Comparison of ENCODE assay signal across 8 cellular contexts in genomic region chr22:27405672-27406388, GRCh38.
DNase-seq lines count a peak whose midpoint lies in the region; ATAC-seq and TF ChIP-seq lines count a peak whose summit lies in the region.

No MANE protein-coding gene starts in this region.

- DNase-seq in activated T-cell treated with anti-CD3 and anti-CD28 coated beads for 48 hours (ENCODE audit: low read depth) = peak; percentile 40
- no peak for DNase-seq in activated T-cell treated with anti-CD3 and anti-CD28 coated beads, Interleukin-2, amount 50 U/mL, for 1 hour
- DNase-seq in NCI-H748 treated with DMSO at 0.1 percent for 48 hours (lab: John Stamatoyannopoulos, UW) = peak; percentile 3
- DNase-seq in brain microvascular endothelial cell = no peak
- DNase-seq in left lung = peak in 1 of 2 donors; percentile 79
- peak; percentile 49 to 74 for DNase-seq in tibial artery
- DNase-seq in NCI-H1694 treated with DMSO at 0.1 percent for 48 hours (lab: John Stamatoyannopoulos, UW) = no peak
- DNase-seq in NCI-H510A (lab: John Stamatoyannopoulos, UW) = no peak

- peak; percentile 93 for ATAC-seq in left lung

- no peaks in the 10 kb centered on the region for H3K4me1 ChIP-seq in left lung
- H3K4me1 ChIP-seq in tibial artery = no peaks in the 10 kb centered on the region

- no peak overlapping the region for H3K4me3 ChIP-seq in brain microvascular endothelial cell (ENCODE audit: low read depth, low read length)
- H3K4me3 ChIP-seq in left lung = no peak overlapping the region
- H3K4me3 ChIP-seq in tibial artery = no peak overlapping the region

- TF ChIP-seq CTCF in brain microvascular endothelial cell (IDR thresholded peaks at IDR 0.05; ENCODE audit: low read depth, low read length, missing control alignments) (peak; percentile 89), left lung (IDR thresholded peaks at IDR 0.05) (peak; percentile 63 to 64), tibial artery (IDR thresholded peaks at IDR 0.05) (peak; percentile 61 to 79)

- H3K27me3 ChIP-seq in brain microvascular endothelial cell (replicated peaks) (no peaks in the 10 kb centered on the region), left lung (peaks cover 0 to 11% of the 10 kb centered on the region in 2 donors), tibial artery (no peaks in the 10 kb centered on the region)

- intact Hi-C loops in left lung (cut with DNase I) (loop anchor here in 1 of 2 donors (10.0 kb wide), 1 partner anchor 399 kb away; the partner anchor contains the start of gene MN1), tibial artery (cut with DNase I; ENCODE audit: low total_unique reads) (loop anchor here (10.0 kb wide), 3 partner anchors 229 to 599 kb away; partner anchors contain the start of gene MN1)

- peaks cover 0 to 3% of the 10 kb centered on the region in 2 donors for H3K9me3 ChIP-seq in left lung
- peaks cover 0 to 7% (median 0%) of the 10 kb centered on the region in 3 donors for H3K9me3 ChIP-seq in tibial artery

- in situ Hi-C loops in brain microvascular endothelial cell (cut with HindIII; ENCODE audit: low pct_ligation_motif_present, low sequenced_read_pairs) = no loop called here

- no peak overlapping the region for H3K27ac ChIP-seq in brain microvascular endothelial cell
- H3K27ac ChIP-seq in left lung = no peak overlapping the region
- H3K27ac ChIP-seq in tibial artery = no peak overlapping the region

- H3K36me3 ChIP-seq in brain microvascular endothelial cell (replicated peaks) = no peaks in the 10 kb centered on the region
- H3K36me3 ChIP-seq in left lung = no peaks in the 10 kb centered on the region
- H3K36me3 ChIP-seq in tibial artery = no peaks in the 10 kb centered on the region

Comparison
In these comparisons a context has a peak if more than half of its experiments do, and no peak if none do; other contexts are left out.
1. DNase-seq: peak in activated T-cell treated with anti-CD3 and anti-CD28 coated beads for 48 hours (single experiment), NCI-H748 treated with DMSO at 0.1 percent for 48 hours (single experiment) and tibial artery (2 of 2); none in activated T-cell treated with anti-CD3 and anti-CD28 coated beads, Interleukin-2, amount 50 U/mL, for 1 hour (single experiment), brain microvascular endothelial cell (single experiment), NCI-H1694 treated with DMSO at 0.1 percent for 48 hours (single experiment) and NCI-H510A (single experiment).
2. Peak in every context shown above with its lines, with median percentiles within 50 percentile points of each other: CTCF ChIP-seq.